Comparison of ENCODE assay signal across 9 cellular contexts in the genomic region with DNA sequence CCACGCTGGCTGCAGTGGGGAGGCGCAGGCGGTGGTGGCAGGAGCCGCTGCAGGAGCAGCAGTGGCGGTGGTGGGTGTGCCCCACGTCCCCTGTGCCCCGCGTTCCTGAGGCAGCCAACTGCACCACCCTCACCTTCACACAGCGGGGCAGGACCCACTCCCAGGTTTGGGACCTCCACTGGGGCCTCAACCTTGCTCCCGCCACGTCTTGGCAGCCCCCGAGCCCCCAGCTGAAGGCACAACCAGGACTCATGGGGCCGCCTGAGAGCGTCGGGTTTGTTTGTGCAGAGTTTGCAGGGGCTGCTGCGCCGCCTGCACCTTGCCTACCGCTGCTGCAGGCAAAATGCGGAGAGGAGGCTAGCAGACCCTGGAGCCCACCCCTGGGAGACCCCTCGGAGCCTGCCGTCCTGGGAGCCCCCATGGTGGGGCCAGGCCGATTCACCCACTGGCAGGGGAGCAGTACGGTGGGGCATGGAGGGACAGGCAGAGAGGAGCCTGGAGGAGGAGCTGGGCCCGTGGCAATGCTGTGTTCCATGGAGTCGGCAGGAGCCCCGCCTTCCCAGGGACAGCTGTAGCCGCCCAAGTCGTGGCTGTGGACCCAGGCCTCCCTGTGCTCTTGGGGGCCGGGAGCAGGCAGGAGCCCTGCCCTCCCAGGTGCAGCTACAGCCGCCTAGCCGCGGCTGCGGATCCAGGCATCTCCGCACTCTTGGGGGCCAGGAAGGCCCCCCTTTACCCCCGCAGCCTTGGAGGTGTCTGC. TPM values are rescaled to one million over a fixed set of nuclear protein-coding genes. Genes with fewer than 3 reads are reported as not detected.
DNase-seq lines count a peak whose midpoint lies in the region; TF ChIP-seq lines count a peak whose summit lies in the region.
"Had no signal": no experiment of that assay in that cellular context is flagged by ENCODE, and none has a peak within 500 bp of the region (broad histone marks: within the 10 kb centered on the region; RNA-seq: fewer than 3 reads in every experiment).

No MANE protein-coding gene starts in this region.

- H3K4me1 ChIP-seq in Peyer's patch (peaks cover 0 to 12% (median 0%) of the 10 kb centered on the region in 4 donors), esophagus (ENCODE audit: control insufficient read depth in 2 of 2, insufficient read depth in 2 of 2, low read length in 1 of 2) (peaks cover 0 to 9% of the 10 kb centered on the region in 2 donors), neuron (ENCODE audit: insufficient read depth, low read length) (no peaks in the 10 kb centered on the region)

- H2AFZ ChIP-seq in neuron (ENCODE audit: low read depth, low read length) = no peak overlapping the region

- TF ChIP-seq CTCF in GM13976 (IDR thresholded peaks at IDR 0.05; ENCODE audit: borderline replicate concordance, control extremely low read depth, extremely low read depth, insufficient read depth, missing control alignments) (no peak), Peyer's patch (IDR thresholded peaks at IDR 0.05) (peak in 2 of 6 experiments; percentile 15)

- H3K36me3 ChIP-seq in Peyer's patch (no peaks in the 10 kb centered on the region), esophagus (ENCODE audit: control insufficient read depth in 2 of 2, insufficient read depth in 2 of 2, low read length in 1 of 2) (no peaks in the 10 kb centered on the region), neuron (ENCODE audit: insufficient read depth, low read length) (no peaks in the 10 kb centered on the region)

- DNase-seq in GM13976 (ENCODE audit: low spot score) (peak; percentile 27), Peyer's patch (peak in 2 of 3 donors; percentile 68 to 78), glomerular visceral epithelial cell (ENCODE audit: extremely low spot score) (no peak), NCI-H2029 treated with DMSO at 0.1 percent for 48 hours (lab: John Stamatoyannopoulos, UW) (no peak), NCI-H1092 (lab: John Stamatoyannopoulos, UW) (no peak)
- DNase-seq in stimulated activated CD4-positive, alpha-beta T cell treated with anti-CD3 and anti-CD28 coated beads, Interleukin-12 subunit alpha, Interleukin-12 subunit beta, amount 100 ng/mL, for 4 hours = no peak

- H3K27ac ChIP-seq in Peyer's patch = peak overlapping the region in 3 of 4 donors; percentile 13 to 55 (median 14)
- peak overlapping the region; percentile 19 to 34 for H3K27ac ChIP-seq in esophagus (ENCODE audit: low read depth in 2 of 2, low read length in 1 of 2)
- H3K27ac ChIP-seq: PC-9 had no signal

- H3K27me3 ChIP-seq in Peyer's patch = no peaks in the 10 kb centered on the region
- H3K27me3 ChIP-seq in esophagus (ENCODE audit: control insufficient read depth in 1 of 2, insufficient read depth in 2 of 2, low read length in 2 of 2) = no peaks in the 10 kb centered on the region
- peaks cover 5% of the 10 kb centered on the region for H3K27me3 ChIP-seq in neuron (ENCODE audit: insufficient read depth, low read length)

- 9 to 15% methylated on average over 35 of the region's 35 CpGs for WGBS in esophagus, 2 donors

- in situ Hi-C loops in GM13976 (cut with MboI; ENCODE audit: low sequenced_read_pairs, unreplicated experiment) = loop anchor here (10.0 to 25.0 kb wide), 2 partner anchors 184 to 596 kb away; partner anchors contain the start of gene ACYP2

- H3K9me3 ChIP-seq in Peyer's patch = no peaks in the 10 kb centered on the region
- H3K9me3 ChIP-seq in esophagus (ENCODE audit: control insufficient read depth in 2 of 2, insufficient read depth in 1 of 2, low read depth in 1 of 2, low read length in 1 of 2) = no peaks in the 10 kb centered on the region
- no peaks in the 10 kb centered on the region for H3K9me3 ChIP-seq in neuron (ENCODE audit: low read length)

- H3K4me3 ChIP-seq in Peyer's patch = peak overlapping the region; percentile 26 to 52 (median 41)
- H3K4me3 ChIP-seq in esophagus (ENCODE audit: low read depth in 1 of 2, low read length in 2 of 2) = peak overlapping the region; percentile 51 to 55
- H3K4me3 ChIP-seq in neuron (ENCODE audit: low read length) = peak overlapping the region; percentile 19
- H3K4me3 ChIP-seq: PC-9 had no signal

- no peak for TF ChIP-seq POLR2A in Peyer's patch (IDR thresholded peaks at IDR 0.05)

RNA-seq across cellular contexts. Expression of gene EML6, which starts 14.7 kb away (rescaled TPM):
- 10 to 100 TPM in 1 of 4 donors, 1 to 10 TPM in 3; 5.9 to 11.0 (median 7.9) TPM for total RNA-seq in Peyer's patch
- 1 to 10 TPM in 1 of 2 donors, under 1 TPM in 1; 0.88 to 1.3 TPM for polyA plus RNA-seq in esophagus

Comparison
In these comparisons a context has a peak if more than half of its experiments do, and no peak if none do; other contexts are left out.
1. DNase-seq: peak in GM13976 (single experiment) and Peyer's patch (2 of 3); none in glomerular visceral epithelial cell (single experiment), NCI-H2029 treated with DMSO at 0.1 percent for 48 hours (single experiment), NCI-H1092 (single experiment) and stimulated activated CD4-positive, alpha-beta T cell treated with anti-CD3 and anti-CD28 coated beads, Interleukin-12 subunit alpha, Interleukin-12 subunit beta, amount 100 ng/mL, for 4 hours (single experiment).
2. Peak in every context shown above with its lines, with median percentiles within 50 percentile points of each other: H3K4me3 ChIP-seq.